Comparison of ENCODE assay signal across 8 cellular contexts in genomic region chr3:20511863-20512262, GRCh38.
DNase-seq lines count a peak whose midpoint lies in the region; ATAC-seq and TF ChIP-seq lines count a peak whose summit lies in the region.

No MANE protein-coding gene starts in this region.

- H3K27me3 ChIP-seq in AG04450 (ENCODE audit: control insufficient read depth, insufficient read depth, low read length) (no peaks in the 10 kb centered on the region), hepatocyte (no peaks in the 10 kb centered on the region)

- no peaks in the 10 kb centered on the region for H3K79me2 ChIP-seq in hepatocyte

- H3K36me3 ChIP-seq in hepatocyte (replicated peaks; ENCODE audit: insufficient read depth, low read depth), result no peaks in the 10 kb centered on the region

- H3K9me2 ChIP-seq in hepatocyte (replicated peaks; ENCODE audit: insufficient read depth), result no peaks in the 10 kb centered on the region

- H3K4me3 ChIP-seq in AG04450 (ENCODE audit: low read depth, low read length), result no peak overlapping the region
- H3K4me3 ChIP-seq in hepatocyte, result no peak overlapping the region

- H3K9me3 ChIP-seq in AG04450 (ENCODE audit: control insufficient read depth, insufficient read depth, low read length) (no peaks in the 10 kb centered on the region), hepatocyte (ENCODE audit: low read depth) (no peaks in the 10 kb centered on the region)

- H3K4me1 ChIP-seq in hepatocyte (ENCODE audit: insufficient read depth), result no peaks in the 10 kb centered on the region

- no peak overlapping the region for H3K4me2 ChIP-seq in hepatocyte

- H3K4me1 Mint-ChIP-seq in stimulated activated naive CD8-positive, alpha-beta T cell treated with anti-CD3 and anti-CD28 coated beads, Interleukin-15, amount 100 ng/mL, for 72 hours, result no peaks in the 10 kb centered on the region

- POLR2A ChIA-PET in AG04450 (lab: Yijun Ruan, JAX), result no interaction called here

- DNase-seq in AG04450 (ENCODE audit: low read depth, low spot score) (peak; percentile 3), NCI-H1048 (lab: John Stamatoyannopoulos, UW) (peak; percentile 59), hepatocyte (ENCODE audit: low spot score) (peak; percentile 75)
- peak in 1 of 2 donors; percentile 1 for DNase-seq in stimulated activated naive CD8-positive, alpha-beta T cell treated with anti-CD3 and anti-CD28 coated beads, Interleukin-15, amount 100 ng/mL, for 72 hours
- DNase-seq in activated effector memory CD4-positive, alpha-beta T cell treated with Interleukin-2 at 50 U/mL for 16 hours, result no peak

- 8% methylated on average over 2 of the region's 2 CpGs for WGBS in hepatocyte (ENCODE audit: low lambda C conversion rate, missing lambda C conversion rate)

- peaks cover 0 to 6% of the 10 kb centered on the region in 2 donors for H3K9me3 Mint-ChIP-seq in stimulated activated naive CD8-positive, alpha-beta T cell treated with anti-CD3 and anti-CD28 coated beads, Interleukin-15, amount 100 ng/mL, for 72 hours

- H3K27ac Mint-ChIP-seq in stimulated activated naive CD8-positive, alpha-beta T cell treated with anti-CD3 and anti-CD28 coated beads, Interleukin-15, amount 100 ng/mL, for 72 hours, result no peak overlapping the region

- no peak overlapping the region for H3K4me3 Mint-ChIP-seq in stimulated activated naive CD8-positive, alpha-beta T cell treated with anti-CD3 and anti-CD28 coated beads, Interleukin-15, amount 100 ng/mL, for 72 hours

- ATAC-seq in GM18502 (IDR thresholded peaks at IDR 0.05; ENCODE audit: poor library complexity, unreplicated experiment) (peak; percentile 92), HG02798 (IDR thresholded peaks at IDR 0.05; ENCODE audit: poor library complexity, unreplicated experiment) (peak; percentile 94)
- ATAC-seq in stimulated activated naive CD8-positive, alpha-beta T cell treated with anti-CD3 and anti-CD28 coated beads, Interleukin-15, amount 100 ng/mL, for 72 hours, result peak; percentile 63

- no peaks in the 10 kb centered on the region for H3K27me3 Mint-ChIP-seq in stimulated activated naive CD8-positive, alpha-beta T cell treated with anti-CD3 and anti-CD28 coated beads, Interleukin-15, amount 100 ng/mL, for 72 hours

- no peak overlapping the region for H2AFZ ChIP-seq in hepatocyte

- H4K20me1 ChIP-seq in hepatocyte (ENCODE audit: insufficient read depth, poor library complexity, severe bottlenecking), result no peaks in the 10 kb centered on the region

- no peak overlapping the region for H3K27ac ChIP-seq in AG04450 (ENCODE audit: low read depth, low read length)
- H3K27ac ChIP-seq in VCaP, result no peak overlapping the region
- no peak overlapping the region for H3K27ac ChIP-seq in hepatocyte

- TF ChIP-seq CTCF in AG04450 (IDR thresholded peaks at IDR 0.05; ENCODE audit: low read depth, low read length) (peak; percentile 71), VCaP (conservative IDR thresholded peaks at IDR 0.05) (peak; percentile 93), hepatocyte (IDR thresholded peaks at IDR 0.05; ENCODE audit: poor library complexity) (peak; percentile 69)

- CTCF ChIA-PET in AG04450 (lab: Charles Lee), result interaction anchor here (0.6 to 3.9 kb wide), 12 partner anchors 10 to 1383 kb away, joined by 3 to 25 read pairs (median 4); no protein-coding TSS in a partner anchor
